ENCODE assay signal across 30 cellular contexts in the genomic region with DNA sequence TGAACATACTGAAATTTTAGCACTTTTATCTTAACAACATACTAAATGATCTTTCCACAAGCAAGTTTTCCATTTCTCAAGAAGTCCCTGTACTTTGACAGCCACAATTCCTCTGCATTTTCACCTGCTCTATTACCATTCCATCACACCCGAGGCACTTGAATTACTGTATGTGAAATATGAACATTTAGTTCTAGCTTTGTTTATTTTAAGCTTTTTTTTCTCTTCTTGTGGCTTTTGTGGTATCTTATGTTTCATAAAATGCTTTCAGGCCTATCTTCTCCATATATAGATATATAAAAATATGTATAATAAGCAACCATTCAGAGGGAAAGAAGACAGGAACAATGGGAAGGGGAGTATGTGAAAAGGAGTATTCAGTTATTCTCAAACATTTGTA.
"Had no signal": no experiment of that assay in that cellular context is flagged by ENCODE, and none has a peak within 500 bp of the region (broad histone marks: within the 10 kb centered on the region; RNA-seq: fewer than 3 reads in every experiment).

No MANE protein-coding gene starts in this region.

- H3K36me3 ChIP-seq: colonic mucosa, heart right ventricle, left lung, neural progenitor cell, sigmoid colon, suprapubic skin, tibial nerve had no signal

- H3K9ac ChIP-seq: neural progenitor cell, parathyroid adenoma had no signal

- H3K27ac ChIP-seq: body of pancreas, colonic mucosa, dorsolateral prefrontal cortex, foreskin keratinocyte, heart right ventricle, left lung, neural progenitor cell, parathyroid adenoma, psoas muscle, sigmoid colon, suprapubic skin, tibial nerve had no signal

- DNase-seq: activated CD4-positive, alpha-beta T cell treated with anti-CD3 and anti-CD28 coated beads for 48 hours; activated CD4-positive, alpha-beta T cell treated with anti-CD3 and anti-CD28 coated beads, Interleukin-2, amount 50 U/mL, for 48 hours; activated CD4-positive, CD25-positive, alpha-beta regulatory T cell; activated CD8-positive, alpha-beta memory T cell treated with anti-CD3 and anti-CD28 coated beads for 24 hours; activated effector memory CD4-positive, alpha-beta T cell treated with anti-CD3 and anti-CD28 coated beads, Interleukin-2, amount 50 U/mL, for 16 hours; activated naive CD4-positive, alpha-beta T cell treated with anti-CD3 and anti-CD28 coated beads, Interleukin-2, amount 10 ng/mL, durations not matched to agents 7 days and 5 days; activated naive CD8-positive, alpha-beta T cell treated with anti-CD3 and anti-CD28 coated beads, Interleukin-2, amount 10 ng/mL, durations not matched to agents 7 days and 5 days; activated T-cell treated with anti-CD3 and anti-CD28 coated beads, Interleukin-2, amount 50 U/mL, for 1 hour; amygdala; body of pancreas; colonic mucosa; dorsolateral prefrontal cortex; effector memory CD8-positive, alpha-beta T cell; erythroblast; foreskin keratinocyte; heart right ventricle; kidney glomerular epithelial cell; left lung; mesendoderm; natural killer cell; occipital lobe; psoas muscle; sigmoid colon; stimulated activated naive CD4-positive, alpha-beta T cell; T-helper 1 cell had no signal

- H3K4me2 ChIP-seq: neural progenitor cell had no signal

- H3K4me3 ChIP-seq: body of pancreas, colonic mucosa, dorsolateral prefrontal cortex, heart right ventricle, left lung, lung, neural progenitor cell, psoas muscle, sigmoid colon, suprapubic skin, tibial nerve had no signal

- H2AFZ ChIP-seq: neural progenitor cell, parathyroid adenoma had no signal

- H3K9me3 ChIP-seq: body of pancreas, colonic mucosa, heart right ventricle, left lung, psoas muscle, sigmoid colon, suprapubic skin, tibial nerve had no signal

- ATAC-seq: body of pancreas; effector memory CD8-positive, alpha-beta T cell; foreskin keratinocyte; heart right ventricle; left lung; natural killer cell; psoas muscle had no signal

- H3K79me2 ChIP-seq: parathyroid adenoma had no signal

- H3K27me3 ChIP-seq: body of pancreas, colonic mucosa, foreskin keratinocyte, heart right ventricle, left lung, neural progenitor cell, sigmoid colon, suprapubic skin, tibial nerve had no signal

- H3K4me1 ChIP-seq: body of pancreas, foreskin keratinocyte, heart right ventricle, left lung, neural progenitor cell, parathyroid adenoma, psoas muscle, sigmoid colon, suprapubic skin, tibial nerve had no signal
